Comparison of ENCODE assay signal across 18 cellular contexts in genomic region chr11:63492441-63492840, GRCh38. TPM values are rescaled to one million over a fixed set of nuclear protein-coding genes. Genes with fewer than 3 reads are reported as not detected.
"Had no signal": no experiment of that assay in that cellular context is flagged by ENCODE, and none has a peak within 500 bp of the region (broad histone marks: within the 10 kb centered on the region; RNA-seq: fewer than 3 reads in every experiment).

No MANE protein-coding gene starts in this region.

- DNase-seq: activated CD4-positive, alpha-beta memory T cell treated with anti-CD3 and anti-CD28 coated beads, Interleukin-2, amount 10 ng/mL, durations not matched to agents 7 days and 5 days; activated CD4-positive, alpha-beta T cell treated with anti-CD3 and anti-CD28 coated beads for 1 hour; activated CD8-positive, alpha-beta memory T cell treated with anti-CD3 and anti-CD28 coated beads, Interleukin-2, amount 50 U/mL, for 4 hours; activated naive CD4-positive, alpha-beta T cell treated with anti-CD3 and anti-CD28 coated beads for 36 hours; effector CD4-positive, alpha-beta T cell; foreskin melanocyte; heart left ventricle; kidney; left ventricle myocardium inferior; mesenchymal stem cell; stimulated activated CD4-positive, alpha-beta T cell treated with anti-CD3 and anti-CD28 coated beads, Interleukin-15, amount 100 ng/mL, for 24 hours; stimulated activated CD4-positive, alpha-beta T cell treated with anti-CD3 and anti-CD28 coated beads, Interleukin-4, amount 100 ng/mL, for 24 hours; stimulated activated naive CD8-positive, alpha-beta T cell treated with anti-CD3 and anti-CD28 coated beads, Interleukin-15, amount 100 ng/mL, for 72 hours; thyroid gland had no signal

- H3K27me3 ChIP-seq: thyroid gland, vagina had no signal

- H3K4me1 ChIP-seq: thyroid gland had no signal

- ATAC-seq: heart left ventricle; stimulated activated naive CD8-positive, alpha-beta T cell treated with anti-CD3 and anti-CD28 coated beads, Interleukin-15, amount 100 ng/mL, for 72 hours had no signal

- H3K4me3 Mint-ChIP-seq: activated CD4-positive, alpha-beta memory T cell treated with anti-CD3 and anti-CD28 coated beads, Interleukin-2, amount 10 ng/mL, durations not matched to agents 7 days and 5 days; activated naive CD4-positive, alpha-beta T cell treated with anti-CD3 and anti-CD28 coated beads for 36 hours had no signal

- H3K4me3 ChIP-seq: coronary artery, thyroid gland, vagina had no signal

- H3K9me3 ChIP-seq: left ventricle myocardium inferior, thyroid gland, vagina had no signal

- H3K27ac Mint-ChIP-seq: activated CD4-positive, alpha-beta memory T cell treated with anti-CD3 and anti-CD28 coated beads, Interleukin-2, amount 10 ng/mL, durations not matched to agents 7 days and 5 days; activated naive CD4-positive, alpha-beta T cell treated with anti-CD3 and anti-CD28 coated beads for 36 hours; activated T-helper 1 cell treated with anti-CD3 and anti-CD28 coated beads, Interleukin-12 subunit alpha, Interleukin-12 subunit beta, Interleukin-2, Interleukin-4 antibody, amounts not matched to agents 30 ng/mL and 10 ng/mL and 1 ng/mL, durations not matched to agents 14 hours and 24 hours and 36 hours; stimulated activated naive CD8-positive, alpha-beta T cell treated with anti-CD3 and anti-CD28 coated beads, Interleukin-15, amount 100 ng/mL, for 72 hours had no signal

- H3K9me3 Mint-ChIP-seq: activated CD4-positive, alpha-beta memory T cell treated with anti-CD3 and anti-CD28 coated beads, Interleukin-2, amount 10 ng/mL, durations not matched to agents 7 days and 5 days; activated naive CD4-positive, alpha-beta T cell treated with anti-CD3 and anti-CD28 coated beads for 36 hours; activated T-helper 1 cell treated with anti-CD3 and anti-CD28 coated beads, Interleukin-12 subunit alpha, Interleukin-12 subunit beta, Interleukin-2, Interleukin-4 antibody, amounts not matched to agents 30 ng/mL and 10 ng/mL and 1 ng/mL, durations not matched to agents 14 hours and 24 hours and 36 hours; stimulated activated naive CD8-positive, alpha-beta T cell treated with anti-CD3 and anti-CD28 coated beads, Interleukin-15, amount 100 ng/mL, for 72 hours had no signal

- H3K27ac ChIP-seq: coronary artery, left ventricle myocardium inferior, thyroid gland, vagina had no signal

- H3K36me3 ChIP-seq: heart left ventricle, left ventricle myocardium inferior, thyroid gland, vagina had no signal

- FAIRE-seq: kidney had no signal

RNA-seq across cellular contexts. Expression of gene PLAAT5, which starts 1.5 kb away (rescaled TPM):
- total RNA-seq: activated CD4-positive, alpha-beta memory T cell treated with anti-CD3 and anti-CD28 coated beads, Interleukin-2, amount 10 ng/mL, durations not matched to agents 7 days and 5 days; activated naive CD4-positive, alpha-beta T cell treated with anti-CD3 and anti-CD28 coated beads for 36 hours; activated T-helper 1 cell treated with anti-CD3 and anti-CD28 coated beads, Interleukin-12 subunit alpha, Interleukin-12 subunit beta, Interleukin-2, Interleukin-4 antibody, amounts not matched to agents 30 ng/mL and 10 ng/mL and 1 ng/mL, durations not matched to agents 14 hours and 24 hours and 36 hours; osteoblast had no signal

RNA-seq across cellular contexts. Expression of gene LGALS12, which starts 13.4 kb away (rescaled TPM):
- total RNA-seq: activated CD4-positive, alpha-beta memory T cell treated with anti-CD3 and anti-CD28 coated beads, Interleukin-2, amount 10 ng/mL, durations not matched to agents 7 days and 5 days; activated naive CD4-positive, alpha-beta T cell treated with anti-CD3 and anti-CD28 coated beads for 36 hours; activated T-helper 1 cell treated with anti-CD3 and anti-CD28 coated beads, Interleukin-12 subunit alpha, Interleukin-12 subunit beta, Interleukin-2, Interleukin-4 antibody, amounts not matched to agents 30 ng/mL and 10 ng/mL and 1 ng/mL, durations not matched to agents 14 hours and 24 hours and 36 hours had no signal
